Comparison of ENCODE assay signal across 9 cellular contexts in genomic region chrX:21775128-21775527, GRCh38. TPM values are rescaled to one million over a fixed set of nuclear protein-coding genes. Genes with fewer than 3 reads are reported as not detected.
"Had no signal": no experiment of that assay in that cellular context is flagged by ENCODE, and none has a peak within 500 bp of the region (broad histone marks: within the 10 kb centered on the region; RNA-seq: fewer than 3 reads in every experiment).

No MANE protein-coding gene starts in this region.

RNA-seq across cellular contexts. Expression of gene SMPX, which starts 17.2 kb away (rescaled TPM):
- total RNA-seq: subcutaneous adipose tissue, suprapubic skin, temporal lobe, testis, thyroid gland, tibial nerve, upper lobe of right lung, ureter, vagina had no signal
